In the genomic region with DNA sequence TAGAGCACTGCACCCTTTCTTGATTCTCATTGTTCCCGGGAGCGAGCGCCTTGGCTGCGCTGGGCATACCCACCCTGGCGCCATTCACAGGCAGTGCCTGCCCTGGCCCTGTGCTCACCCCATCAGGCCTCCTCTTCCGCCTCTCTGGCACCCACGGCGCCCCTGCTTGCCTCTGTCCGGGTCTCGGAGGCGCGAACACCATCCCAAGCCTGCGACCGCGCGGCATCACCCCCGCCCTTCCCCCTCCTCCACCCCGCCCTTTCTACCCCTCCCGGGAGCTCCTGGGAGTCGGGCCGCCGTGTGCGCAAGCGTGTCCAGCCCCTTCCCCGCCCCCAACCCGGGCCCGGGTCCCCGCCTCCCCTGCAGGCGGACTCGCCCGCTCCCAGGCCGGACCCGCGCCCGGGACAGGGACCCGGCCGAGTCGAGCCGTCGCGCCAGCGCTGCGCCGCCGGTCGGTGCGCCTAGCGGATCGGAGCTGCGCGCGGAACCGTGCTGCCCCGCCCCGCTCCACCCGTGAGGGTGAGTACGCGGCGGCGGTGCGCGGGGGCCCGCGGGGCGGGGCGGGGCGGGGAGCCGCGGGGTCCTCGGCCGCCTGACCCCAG, we compare ENCODE assay signal across 8 cellular contexts. TPM values are rescaled to one million over a fixed set of nuclear protein-coding genes. Genes with fewer than 3 reads are reported as not detected.
DNase-seq lines count a peak whose midpoint lies in the region; ATAC-seq, FAIRE-seq and TF ChIP-seq lines count a peak whose summit lies in the region.

A gene with protein sequence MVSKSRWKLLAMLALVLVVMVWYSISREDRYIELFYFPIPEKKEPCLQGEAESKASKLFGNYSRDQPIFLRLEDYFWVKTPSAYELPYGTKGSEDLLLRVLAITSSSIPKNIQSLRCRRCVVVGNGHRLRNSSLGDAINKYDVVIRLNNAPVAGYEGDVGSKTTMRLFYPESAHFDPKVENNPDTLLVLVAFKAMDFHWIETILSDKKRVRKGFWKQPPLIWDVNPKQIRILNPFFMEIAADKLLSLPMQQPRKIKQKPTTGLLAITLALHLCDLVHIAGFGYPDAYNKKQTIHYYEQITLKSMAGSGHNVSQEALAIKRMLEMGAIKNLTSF (plus strand): TSS at position 363 of the 602 bp plus-strand sequence. CDS start 50,470 bp downstream, outside the sequence.

- FAIRE-seq in GM12892 (lab: Jason Lieb, UNC) (peak; percentile 74), keratinocyte (lab: Jason Lieb, UNC) (no peak)

- DNase-seq in GM12892 (ENCODE audit: insufficient read length), result peak; percentile 82
- peak; percentile 77 for DNase-seq in NCI-H1105 treated with DMSO at 0.1 percent for 48 hours (lab: John Stamatoyannopoulos, UW)
- peak; percentile 87 for DNase-seq in WTC11 (ENCODE audit: low spot score)
- DNase-seq in cardiac fibroblast (ENCODE audit: low read depth in 2 of 2), result peak; percentile 56 to 84
- no peak for DNase-seq in keratinocyte (ENCODE audit: low read depth, low spot score)
- DNase-seq in stimulated activated CD4-positive, alpha-beta T cell treated with anti-CD3 and anti-CD28 coated beads, Interleukin-12 subunit alpha, Interleukin-12 subunit beta, amount 100 ng/mL, for 48 hours (ENCODE audit: low read depth in 2 of 3, low spot score in 1 of 3), result peak; percentile 57 to 77 (median 60)
- DNase-seq in NCI-H2107 (lab: John Stamatoyannopoulos, UW), result no peak

- no peak for TF ChIP-seq CTCF in WTC11 (IDR thresholded peaks at IDR 0.05)
- TF ChIP-seq CTCF in cardiac fibroblast (IDR thresholded peaks at IDR 0.05; ENCODE audit: low read depth, low read length), result no peak
- no peak for TF ChIP-seq CTCF in keratinocyte (optimal IDR thresholded peaks at IDR 0.05 in 1 of 3, IDR thresholded peaks at IDR 0.05 in 1 of 3, conservative IDR thresholded peaks at IDR 0.05 in 1 of 3; ENCODE audit: extremely low read depth in 1 of 3, insufficient read depth in 2 of 3, low read length in 3 of 3)

- H3K4me3 ChIP-seq in cardiac fibroblast (replicated peaks in 1 of 2; ENCODE audit: low read depth in 2 of 2, low read length in 2 of 2), result peak within 1 kb of the TSS; percentile 75 to 87
- H3K4me3 ChIP-seq in keratinocyte (ENCODE audit: control insufficient read depth in 2 of 3, extremely low read depth in 1 of 3, insufficient read depth in 2 of 3, low read depth in 1 of 3, low read length in 3 of 3), result peak within 1 kb of the TSS; percentile 81 to 89 (median 87)

- H3K9ac ChIP-seq in keratinocyte (ENCODE audit: control insufficient read depth, extremely low read depth, insufficient read depth, low read length), result peak within 1 kb of the TSS; percentile 89

- H3K9me3 Mint-ChIP-seq in WTC11, result no peaks in the 10 kb centered on the region

- H2AFZ ChIP-seq in keratinocyte (ENCODE audit: control insufficient read depth, low read length), result peak within 1 kb of the TSS; percentile 30

- no peaks in the 10 kb centered on the region for H3K9me3 ChIP-seq in keratinocyte (ENCODE audit: control insufficient read depth, low read depth, low read length)

- H3K27me3 Mint-ChIP-seq in WTC11 (ENCODE audit: low read depth), result no peaks in the 10 kb centered on the region

- H3K4me2 ChIP-seq in keratinocyte (ENCODE audit: control insufficient read depth, extremely low read depth, insufficient read depth, low read depth, low read length), result peak within 1 kb of the TSS; percentile 79

- no peaks in the 10 kb centered on the region for H3K9me1 ChIP-seq in keratinocyte (ENCODE audit: control insufficient read depth, extremely low read depth, insufficient read depth, low read length)

- TF ChIP-seq POLR2A in GM12892 (IDR thresholded peaks at IDR 0.05; ENCODE audit: low read depth, low read length), result peak; percentile 56; the same call in 1 of the 2 replicates

- H3K27ac ChIP-seq in keratinocyte (ENCODE audit: control insufficient read depth, insufficient read depth, low read length), result peak within 1 kb of the TSS; percentile 86

- POLR2A ChIA-PET in WTC11 (lab: Charles Lee), result interaction anchor here (1.0 kb wide), 1 partner anchor 9 kb away, joined by 3 read pairs; no protein-coding TSS in a partner anchor

- peaks cover 71% of the 10 kb centered on the region for H3K79me2 ChIP-seq in keratinocyte (ENCODE audit: control insufficient read depth, insufficient read depth, low read length)

- H4K20me1 ChIP-seq in keratinocyte (ENCODE audit: control insufficient read depth, extremely low read depth, insufficient read depth, low read length), result no peaks in the 10 kb centered on the region

- dilution Hi-C loops in keratinocyte (cut with MboI; ENCODE audit: extremely low pct_ligation_motif_present, low sequenced_read_pairs), result no loop called here

- peaks cover 51% of the 10 kb centered on the region for H3K4me1 ChIP-seq in keratinocyte (ENCODE audit: control insufficient read depth, extremely low read depth, insufficient read depth, low read length)

- 0 out of 2 replicates have a peak within 1 kb of the TSS, but pooled peaks have one; percentile 53 for H3K27ac Mint-ChIP-seq in WTC11

- peak within 1 kb of the TSS; percentile 91 for H3K4me3 Mint-ChIP-seq in WTC11

- H3K27me3 ChIP-seq in keratinocyte (ENCODE audit: control insufficient read depth, extremely low read depth, insufficient read depth, low read length), result no peaks in the 10 kb centered on the region

- CTCF ChIA-PET in WTC11 (lab: Charles Lee), result interaction anchor here (0.6 to 2.9 kb wide), 6 partner anchors 18 to 1468 kb away, joined by 3 to 16 read pairs (median 4); no protein-coding TSS in a partner anchor

- ATAC-seq in HG02571 (IDR thresholded peaks at IDR 0.05; ENCODE audit: unreplicated experiment) (peak; percentile 59), WTC11 (peak; percentile 88)

- H3K36me3 Mint-ChIP-seq in WTC11, result peaks cover 8% of the 10 kb centered on the region

- peaks cover 52% of the 10 kb centered on the region for H3K4me1 Mint-ChIP-seq in WTC11

- H3K36me3 ChIP-seq in keratinocyte (ENCODE audit: control insufficient read depth in 2 of 2, extremely low read depth in 1 of 2, insufficient read depth in 2 of 2, low read length in 2 of 2), result peaks cover 9 to 20% of the 10 kb centered on the region in 2 experiments

TF ChIP-seq in WTC11, 78 proteins besides CTCF, POLR2A, EP300 and RAD21 (continues in another document):
- TF ChIP-seq NFYB (CRISPR knock-in tag; conservative IDR thresholded peaks at IDR 0.05; ENCODE audit: low read depth) (no peak), CREB1 (CRISPR knock-in tag; IDR thresholded peaks at IDR 0.05) (no peak; the same call in 1 of the 2 replicates), PRRX2 (CRISPR knock-in tag; IDR thresholded peaks at IDR 0.05) (no peak), ZNF232 (CRISPR knock-in tag; IDR thresholded peaks at IDR 0.05) (no peak)
- TF ChIP-seq, protein P1, sequence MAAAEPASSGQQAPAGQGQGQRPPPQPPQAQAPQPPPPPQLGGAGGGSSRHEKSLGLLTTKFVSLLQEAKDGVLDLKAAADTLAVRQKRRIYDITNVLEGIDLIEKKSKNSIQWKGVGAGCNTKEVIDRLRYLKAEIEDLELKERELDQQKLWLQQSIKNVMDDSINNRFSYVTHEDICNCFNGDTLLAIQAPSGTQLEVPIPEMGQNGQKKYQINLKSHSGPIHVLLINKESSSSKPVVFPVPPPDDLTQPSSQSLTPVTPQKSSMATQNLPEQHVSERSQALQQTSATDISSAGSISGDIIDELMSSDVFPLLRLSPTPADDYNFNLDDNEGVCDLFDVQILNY (CRISPR knock-in tag; IDR thresholded peaks at IDR 0.05), result peak; percentile 41
- TF ChIP-seq, protein P2, sequence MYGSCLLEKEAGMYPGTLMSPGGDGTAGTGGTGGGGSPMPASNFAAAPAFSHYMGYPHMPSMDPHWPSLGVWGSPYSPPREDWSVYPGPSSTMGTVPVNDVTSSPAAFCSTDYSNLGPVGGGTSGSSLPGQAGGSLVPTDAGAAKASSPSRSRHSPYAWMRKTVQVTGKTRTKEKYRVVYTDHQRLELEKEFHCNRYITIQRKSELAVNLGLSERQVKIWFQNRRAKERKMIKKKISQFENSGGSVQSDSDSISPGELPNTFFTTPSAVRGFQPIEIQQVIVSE (CRISPR knock-in tag; IDR thresholded peaks at IDR 0.05; ENCODE audit: borderline replicate concordance), result no peak

RNA-seq across cellular contexts. Expression of the gene that starts here (rescaled TPM):
- polyA plus RNA-seq in GM12892 (2012; ENCODE audit: missing spikeins), result 4.3 TPM
- 12.8 to 17.3 TPM (median 14.3 TPM) in 3 replicates for total RNA-seq in WTC11 (2021)
- polyA plus RNA-seq in keratinocyte, result 23.2 to 38.9 TPM (median 24.6 TPM) in 3 replicates
- polyA plus RNA-seq in keratinocyte (2011; ENCODE audit: low read depth), result 4.4 TPM
- polyA plus RNA-seq in keratinocyte (2011; cell fraction: cytosol; rRNA removed), result 28.3 and 29.2 TPM in 2 replicates
- polyA plus RNA-seq in keratinocyte (2011; cell fraction: nucleus; rRNA removed), result 17.5 and 18.9 TPM in 2 replicates
- polyA plus RNA-seq in keratinocyte (2012; ENCODE audit: low replicate concordance), result 11.6 and 27.8 TPM in 2 replicates
- 11.4 to 49.8 TPM (median 17.7 TPM) in 3 replicates for polyA minus RNA-seq in keratinocyte
- 13.0 TPM for polyA minus RNA-seq in keratinocyte (2011; cell fraction: cytosol; rRNA and poly(A)+ RNA removed)
- polyA minus RNA-seq in keratinocyte (2011; cell fraction: nucleus; rRNA and poly(A)+ RNA removed), result 5.6 and 9.4 TPM in 2 replicates

Comparison
In these comparisons a context has a peak if more than half of its experiments do, and no peak if none do; other contexts are left out.
1. DNase-seq: peak in GM12892 (single experiment), NCI-H1105 treated with DMSO at 0.1 percent for 48 hours (single experiment), WTC11 (single experiment), cardiac fibroblast (2 of 2) and stimulated activated CD4-positive, alpha-beta T cell treated with anti-CD3 and anti-CD28 coated beads, Interleukin-12 subunit alpha, Interleukin-12 subunit beta, amount 100 ng/mL, for 48 hours (3 of 3); none in keratinocyte (single experiment) and NCI-H2107 (single experiment).